ENCODE assay signal across 14 cellular contexts in the genomic region with DNA sequence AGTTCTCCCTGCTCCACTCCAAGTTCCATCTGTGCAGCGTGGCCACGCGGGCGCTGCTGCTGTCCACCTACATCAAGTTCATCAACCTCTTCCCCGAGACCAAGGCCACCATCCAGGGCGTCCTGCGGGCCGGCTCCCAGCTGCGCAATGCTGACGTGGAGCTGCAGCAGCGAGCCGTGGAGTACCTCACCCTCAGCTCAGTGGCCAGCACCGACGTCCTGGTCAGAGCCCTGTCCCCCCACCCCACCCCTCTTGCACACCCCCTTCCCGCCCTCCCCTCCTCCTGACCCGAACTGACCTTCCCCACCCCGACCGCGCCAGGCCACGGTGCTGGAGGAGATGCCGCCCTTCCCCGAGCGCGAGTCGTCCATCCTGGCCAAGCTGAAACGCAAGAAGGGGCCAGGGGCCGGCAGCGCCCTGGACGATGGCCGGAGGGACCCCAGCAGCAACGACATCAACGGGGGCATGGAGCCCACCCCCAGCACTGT. TPM values are rescaled to one million over a fixed set of nuclear protein-coding genes. Genes with fewer than 3 reads are reported as not detected.
DNase-seq lines count a peak whose midpoint lies in the region; ATAC-seq and TF ChIP-seq lines count a peak whose summit lies in the region.
"Had no signal": no experiment of that assay in that cellular context is flagged by ENCODE, and none has a peak within 500 bp of the region (broad histone marks: within the 10 kb centered on the region; RNA-seq: fewer than 3 reads in every experiment).

No MANE protein-coding gene starts in this region.

- no peaks in the 10 kb centered on the region for H3K9me3 ChIP-seq in HUES64 (ENCODE audit: insufficient read depth, low read depth, low read length)
- no peaks in the 10 kb centered on the region for H3K9me3 ChIP-seq in suprapubic skin
- no peaks in the 10 kb centered on the region for H3K9me3 ChIP-seq in body of pancreas

- no peak overlapping the region; the same call in 1 of the 2 replicates for H3K9ac ChIP-seq in HUES64 (ENCODE audit: low read depth, low read length)

- WGBS in HUES64, result 89% methylated on average over 31 of the region's 32 CpGs
- 92% methylated on average over 20 of the region's 32 CpGs for WGBS in suprapubic skin
- 86 to 95% methylated on average over 22 to 28 of the region's 32 CpGs for WGBS in body of pancreas, 2 donors

- H3K27ac ChIP-seq in HUES64 (ENCODE audit: low read depth, low read length), result no peak overlapping the region
- H3K27ac ChIP-seq in coronary artery, result peak overlapping the region in 1 of 2 donors; percentile 71
- H3K27ac ChIP-seq in suprapubic skin, result no peak overlapping the region
- no peak overlapping the region for H3K27ac ChIP-seq in body of pancreas

- TF ChIP-seq POLR2A in suprapubic skin (IDR thresholded peaks at IDR 0.05), result no peak
- no peak for TF ChIP-seq POLR2A in body of pancreas (IDR thresholded peaks at IDR 0.05)

- intact Hi-C loops in body of pancreas (cut with DNase I), result no loop called here

- H3K36me3 ChIP-seq in HUES64 (ENCODE audit: insufficient read depth, low read length) (peaks cover 62% of the 10 kb centered on the region), kidney epithelial cell (ENCODE audit: control insufficient read depth, insufficient read depth, low read length) (peaks cover 1% of the 10 kb centered on the region), suprapubic skin (peaks cover 88% of the 10 kb centered on the region), body of pancreas (replicated peaks in 1 of 2; ENCODE audit: insufficient read depth in 1 of 2, low read depth in 2 of 2) (peaks cover 0 to 12% of the 10 kb centered on the region in 2 donors)

- TF ChIP-seq CTCF in coronary artery (IDR thresholded peaks at IDR 0.05), result no peak
- no peak for TF ChIP-seq CTCF in kidney epithelial cell (IDR thresholded peaks at IDR 0.05; ENCODE audit: insufficient read depth, low read length, poor library complexity, severe bottlenecking)
- TF ChIP-seq CTCF in suprapubic skin (IDR thresholded peaks at IDR 0.05), result no peak
- no peak for TF ChIP-seq CTCF in body of pancreas (IDR thresholded peaks at IDR 0.05)

- H3K27me3 ChIP-seq in HUES64 (ENCODE audit: insufficient read depth, low read length) (no peaks in the 10 kb centered on the region), kidney epithelial cell (ENCODE audit: control insufficient read depth, insufficient read depth, low read length) (no peaks in the 10 kb centered on the region), suprapubic skin (no peaks in the 10 kb centered on the region), body of pancreas (no peaks in the 10 kb centered on the region)

- no peak for TF ChIP-seq EP300 in suprapubic skin (IDR thresholded peaks at IDR 0.05)

- H3K4me3 ChIP-seq in HUES64 (ENCODE audit: low read length) (peak overlapping the region; percentile 55; the same call in 1 of the 2 replicates), coronary artery (peak overlapping the region; percentile 65), kidney epithelial cell (ENCODE audit: low read depth, low read length) (peak overlapping the region; percentile 40), suprapubic skin (peak overlapping the region; percentile 37), body of pancreas (no peak overlapping the region)

- H3K4me1 ChIP-seq in HUES64 (ENCODE audit: insufficient read depth, low read length), result peaks cover 7% of the 10 kb centered on the region; the same call in 1 of the 2 replicates
- no peaks in the 10 kb centered on the region for H3K4me1 ChIP-seq in suprapubic skin
- no peaks in the 10 kb centered on the region for H3K4me1 ChIP-seq in body of pancreas

- DNase-seq in coronary artery (ENCODE audit: low spot score), result no peak
- no peak for DNase-seq in kidney epithelial cell (ENCODE audit: low read depth)
- no peak for DNase-seq in suprapubic skin (ENCODE audit: low spot score in 2 of 2)
- DNase-seq in NCI-H146 treated with DMSO at 0.1 percent for 48 hours (lab: John Stamatoyannopoulos, UW; ENCODE audit: unreplicated experiment), result no peak
- no peak for DNase-seq in body of pancreas
- no peak for DNase-seq in NCI-H2081 treated with DMSO at 0.1 percent for 48 hours (lab: John Stamatoyannopoulos, UW)
- DNase-seq: effector memory CD4-positive, alpha-beta T cell; KG1; OCI-M1; T-helper 2 cell had no signal

- ATAC-seq in body of pancreas (no peak), GM18517 (IDR thresholded peaks at IDR 0.05; ENCODE audit: unreplicated experiment) (no peak)
- ATAC-seq: activated naive CD4-positive, alpha-beta T cell treated with anti-CD3 and anti-CD28 coated beads, Interleukin-2, amount 50 U/mL, for 72 hours had no signal

RNA-seq across cellular contexts. Expression of a gene that starts 11.6 kb away (rescaled TPM):
- 21.7 TPM for polyA plus RNA-seq in HUES64 (2013, experiment 1 of 2)
- 25.1 TPM for polyA plus RNA-seq in HUES64 (2013, experiment 2 of 2)
- total RNA-seq in kidney epithelial cell, result 13.2 and 14.8 TPM in 2 replicates
- 10 to 100 TPM in 3 of 4 donors, 1 to 10 TPM in 1; 9.4 to 24.2 (median 14.4) TPM for total RNA-seq in suprapubic skin
- 10 to 100 TPM in 1 of 2 donors, 1 to 10 TPM in 1; 8.9 to 24.1 TPM for total RNA-seq in body of pancreas

RNA-seq across cellular contexts. Expression of a gene that starts 16.6 kb away (rescaled TPM):
- 53.4 TPM for polyA plus RNA-seq in HUES64 (2013, experiment 1 of 2)
- polyA plus RNA-seq in HUES64 (2013, experiment 2 of 2), result 52.7 TPM
- total RNA-seq in kidney epithelial cell, result 31.6 and 34.5 TPM in 2 replicates
- 10 to 100 TPM; 32.2 to 60.3 (median 40.8) TPM for total RNA-seq in suprapubic skin
- 10 to 100 TPM; 15.8 to 16.9 TPM for total RNA-seq in body of pancreas

RNA-seq across cellular contexts. Expression of a gene that starts 34.6 kb away (rescaled TPM):
- 60.2 TPM for polyA plus RNA-seq in HUES64 (2013, experiment 1 of 2)
- 69.5 TPM for polyA plus RNA-seq in HUES64 (2013, experiment 2 of 2)
- 98.9 and 111 TPM in 2 replicates for total RNA-seq in kidney epithelial cell
- total RNA-seq in suprapubic skin, result 100 to 1,000 TPM in 1 of 4 donors, 10 to 100 TPM in 3; 78.1 to 101 (median 93.4) TPM
- total RNA-seq in body of pancreas, result 10 to 100 TPM; 43.5 to 45.9 TPM

RNA-seq across cellular contexts. Expression of a gene that starts 38.3 kb away (rescaled TPM):
- polyA plus RNA-seq in HUES64 (2013, experiment 1 of 2), result not detected
- polyA plus RNA-seq in HUES64 (2013, experiment 2 of 2), result 0.13 TPM
- not detected in 2 replicates for total RNA-seq in kidney epithelial cell
- total RNA-seq in suprapubic skin, result 1 to 10 TPM in 2 of 4 donors, not detected in 2; 1.7 to 2.5 TPM
- under 1 TPM in 1 of 2 donors, not detected in 1; 0.52 TPM for total RNA-seq in body of pancreas
- total RNA-seq: H4 had no signal

RNA-seq across cellular contexts. Expression of a gene that starts 49.5 kb away (rescaled TPM):
- 193 TPM for polyA plus RNA-seq in HUES64 (2013, experiment 1 of 2)
- 199 TPM for polyA plus RNA-seq in HUES64 (2013, experiment 2 of 2)
- total RNA-seq in kidney epithelial cell (47.9 and 71.1 TPM in 2 replicates), suprapubic skin (100 to 1,000 TPM in 1 of 4 donors, 10 to 100 TPM in 3; 82.2 to 147 (median 91.2) TPM), body of pancreas (10 to 100 TPM; 69.0 to 70.2 TPM)

Comparison
In these comparisons a context has a peak if more than half of its experiments do, and no peak if none do; other contexts are left out.
1. H3K4me3 ChIP-seq: peak in HUES64 (single experiment), coronary artery (single experiment), kidney epithelial cell (single experiment) and suprapubic skin (single experiment); none in body of pancreas (0 of 2).